In the genomic region with DNA sequence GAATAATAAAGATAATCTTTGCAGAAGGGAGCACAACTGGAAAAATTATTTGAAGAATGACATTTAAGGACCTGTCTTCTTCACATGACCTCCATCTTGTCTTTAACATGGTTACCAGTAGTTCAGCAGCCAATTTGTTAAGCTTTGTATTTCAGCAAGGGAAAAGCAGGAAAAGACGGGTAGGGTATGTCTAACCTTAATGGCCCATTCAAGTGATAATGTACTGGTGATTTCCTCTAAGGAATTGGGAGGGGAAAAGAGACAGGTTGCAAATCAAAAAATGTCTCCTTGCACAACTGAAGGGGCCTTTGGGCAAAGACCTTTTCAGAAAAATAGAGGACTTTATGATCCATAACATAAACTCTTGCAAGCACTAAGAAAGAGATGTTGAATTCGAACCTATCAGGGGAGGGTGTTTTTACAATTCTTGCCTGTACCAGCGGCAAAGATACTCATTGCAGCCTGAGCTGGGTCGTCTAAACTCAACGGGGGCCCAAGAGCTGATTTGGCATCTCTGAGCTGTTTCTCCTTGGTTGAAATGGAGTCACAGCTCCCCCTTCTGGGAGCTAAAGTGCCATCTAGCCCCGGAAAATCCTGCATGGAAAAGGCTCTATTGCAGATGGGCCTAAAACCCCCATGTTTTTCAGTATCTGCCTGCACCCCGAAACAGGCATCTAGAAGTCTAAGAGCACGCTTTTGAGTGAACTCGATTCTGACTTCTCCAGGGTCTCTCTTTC, we compare ENCODE assay signal across 8 cellular contexts. TPM values are rescaled to one million over a fixed set of nuclear protein-coding genes. Genes with fewer than 3 reads are reported as not detected.
DNase-seq lines count a peak whose midpoint lies in the region; ATAC-seq, FAIRE-seq and TF ChIP-seq lines count a peak whose summit lies in the region.

No MANE protein-coding gene starts in this region.

- no peak for FAIRE-seq in GM19239 (lab: Jason Lieb, UNC)

- DNase-seq in DMS114 treated with DMSO at 0.1 percent for 48 hours (lab: John Stamatoyannopoulos, UW; ENCODE audit: unreplicated experiment) (peak; percentile 2), HT-29 (ENCODE audit: low spot score) (peak; percentile 63), RKO (ENCODE audit: low spot score) (peak; percentile 43), head of caudate nucleus (peak; percentile 24 to 88 (median 69)), tibial artery (no peak), GM19239 (ENCODE audit: insufficient read length, low spot score) (no peak)

- H3K4me3 ChIP-seq in tibial artery, result no peak overlapping the region

- H3K9me3 ChIP-seq in tibial artery, result peaks cover 0 to 1% (median 0%) of the 10 kb centered on the region in 3 donors

- H3K4me1 ChIP-seq in tibial artery, result peaks cover 0 to 13% (median 9%) of the 10 kb centered on the region in 4 donors

- no peak overlapping the region for H3K27ac ChIP-seq in tibial artery

- intact Hi-C loops in head of caudate nucleus (cut with DNase I) (loop anchor here (5.0 to 10.0 kb wide), 4 partner anchors 81 to 1581 kb away; no protein-coding TSS in a partner anchor), tibial artery (cut with DNase I; ENCODE audit: low total_unique reads) (no loop called here)

- ATAC-seq in HG03378 (IDR thresholded peaks at IDR 0.05; ENCODE audit: unreplicated experiment) (no peak), HG03196 (IDR thresholded peaks at IDR 0.05; ENCODE audit: unreplicated experiment) (no peak)

- no peaks in the 10 kb centered on the region for H3K36me3 ChIP-seq in tibial artery

- peak; percentile 34 to 46 for TF ChIP-seq CTCF in tibial artery (IDR thresholded peaks at IDR 0.05)

- peaks cover 5 to 43% of the 10 kb centered on the region in 2 donors for H3K27me3 ChIP-seq in tibial artery

RNA-seq across cellular contexts. Expression of a gene that starts 3.8 kb away (rescaled TPM):
- not detected in 2 replicates for total RNA-seq in HT-29 (2014; rRNA removed; shearing (Covaris generic))

Comparison
In these comparisons a context has a peak if more than half of its experiments do, and no peak if none do; other contexts are left out.
1. DNase-seq: peak in DMS114 treated with DMSO at 0.1 percent for 48 hours (single experiment), HT-29 (single experiment), RKO (single experiment) and head of caudate nucleus (42 of 42); none in tibial artery (0 of 2) and GM19239 (single experiment).